Comparison of ENCODE assay signal across 8 cellular contexts in the genomic region with DNA sequence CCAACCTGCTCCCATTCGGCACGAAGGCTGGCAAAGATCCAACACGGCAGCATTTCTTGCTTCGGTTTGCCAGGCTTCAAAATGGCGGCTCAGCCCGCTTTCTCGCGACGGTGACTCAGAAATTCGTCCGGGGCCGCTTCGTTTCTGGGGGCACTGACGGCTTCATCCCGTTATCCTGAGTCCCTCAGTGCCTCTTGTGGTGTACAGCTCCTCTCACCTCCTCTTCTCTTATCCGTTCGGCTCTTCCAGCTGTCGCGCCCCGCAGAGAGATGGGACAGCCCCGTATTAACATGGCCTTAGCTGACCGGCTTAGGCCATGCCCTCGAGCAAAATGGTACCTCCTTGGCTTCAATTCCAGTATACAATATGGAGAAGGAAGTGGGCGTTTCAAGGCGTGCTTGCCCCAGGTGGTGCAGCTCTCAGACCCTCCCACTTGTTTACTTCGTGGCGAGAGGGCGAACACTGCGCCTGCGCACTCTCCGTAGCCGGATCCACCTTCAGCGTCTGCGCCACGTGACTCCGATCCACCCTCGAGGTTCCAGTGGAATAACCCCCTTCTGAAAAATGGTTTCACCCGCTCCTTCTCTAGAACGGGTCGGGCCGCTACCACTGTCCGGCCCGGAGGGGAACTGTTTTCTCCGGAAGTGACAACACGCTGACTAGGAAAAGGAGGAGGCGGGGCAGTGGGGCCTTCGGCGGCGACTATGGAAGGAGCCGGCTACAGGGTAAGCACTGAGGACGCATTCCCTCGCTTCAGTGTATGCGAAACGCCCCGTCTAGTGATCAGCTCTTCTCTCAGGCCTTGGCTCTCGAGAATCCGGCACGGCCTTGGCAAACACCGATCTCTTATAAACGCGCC. TPM values are rescaled to one million over a fixed set of nuclear protein-coding genes. Genes with fewer than 3 reads are reported as not detected.
DNase-seq lines count a peak whose midpoint lies in the region; ATAC-seq lines count a peak whose summit lies in the region.

A gene (minus strand): TSS at position 336 of the 859 bp plus-strand sequence. CDS start 4,060 bp downstream, outside the sequence.
A gene (plus strand): TSS at position 683 of the 859 bp plus-strand sequence. CDS start 22 bp downstream, at position 705.

- peak; percentile 100 for DNase-seq in CD1c-positive myeloid dendritic cell (ENCODE audit: extremely low spot score)
- DNase-seq in NCI-H774 (lab: John Stamatoyannopoulos, UW), result peak; percentile 99
- peak; percentile 95 to 98 for DNase-seq in activated CD4-positive, alpha-beta T cell treated with anti-CD3 and anti-CD28 coated beads, Interleukin-2, amount 50 U/mL, for 4 hours
- DNase-seq in dermis blood vessel endothelial cell, result peak; percentile 100
- peak; percentile 100 for DNase-seq in left lobe of liver (ENCODE audit: low spot score)
- peak; percentile 97 for DNase-seq in stimulated activated CD4-positive, alpha-beta T cell treated with anti-CD3 and anti-CD28 coated beads, Interleukin-2, amount 100 ng/mL, for 4 hours (ENCODE audit: low read depth)

- ATAC-seq in GM19397 (IDR thresholded peaks at IDR 0.05; ENCODE audit: unreplicated experiment), result peak; percentile 58
- ATAC-seq in HG03565 (IDR thresholded peaks at IDR 0.05; ENCODE audit: unreplicated experiment), result peak; percentile 46
- peak; percentile 76 for ATAC-seq in left lobe of liver

RNA-seq across cellular contexts. Expression of the first gene that starts in this region (rescaled TPM):
- total RNA-seq in dermis blood vessel endothelial cell, result 9.9 and 13.0 TPM in 2 replicates
- 27.6 TPM for total RNA-seq in left lobe of liver

RNA-seq across cellular contexts. Expression of the second gene that starts in this region (rescaled TPM):
- total RNA-seq in dermis blood vessel endothelial cell (7.5 and 13.8 TPM in 2 replicates), left lobe of liver (31.7 TPM)

Comparison
In these comparisons a context has a peak if more than half of its experiments do, and no peak if none do; other contexts are left out.
1. Peak in every context shown above with its lines: DNase-seq and ATAC-seq.